Comparison of ENCODE assay signal across 8 cellular contexts in the genomic region with DNA sequence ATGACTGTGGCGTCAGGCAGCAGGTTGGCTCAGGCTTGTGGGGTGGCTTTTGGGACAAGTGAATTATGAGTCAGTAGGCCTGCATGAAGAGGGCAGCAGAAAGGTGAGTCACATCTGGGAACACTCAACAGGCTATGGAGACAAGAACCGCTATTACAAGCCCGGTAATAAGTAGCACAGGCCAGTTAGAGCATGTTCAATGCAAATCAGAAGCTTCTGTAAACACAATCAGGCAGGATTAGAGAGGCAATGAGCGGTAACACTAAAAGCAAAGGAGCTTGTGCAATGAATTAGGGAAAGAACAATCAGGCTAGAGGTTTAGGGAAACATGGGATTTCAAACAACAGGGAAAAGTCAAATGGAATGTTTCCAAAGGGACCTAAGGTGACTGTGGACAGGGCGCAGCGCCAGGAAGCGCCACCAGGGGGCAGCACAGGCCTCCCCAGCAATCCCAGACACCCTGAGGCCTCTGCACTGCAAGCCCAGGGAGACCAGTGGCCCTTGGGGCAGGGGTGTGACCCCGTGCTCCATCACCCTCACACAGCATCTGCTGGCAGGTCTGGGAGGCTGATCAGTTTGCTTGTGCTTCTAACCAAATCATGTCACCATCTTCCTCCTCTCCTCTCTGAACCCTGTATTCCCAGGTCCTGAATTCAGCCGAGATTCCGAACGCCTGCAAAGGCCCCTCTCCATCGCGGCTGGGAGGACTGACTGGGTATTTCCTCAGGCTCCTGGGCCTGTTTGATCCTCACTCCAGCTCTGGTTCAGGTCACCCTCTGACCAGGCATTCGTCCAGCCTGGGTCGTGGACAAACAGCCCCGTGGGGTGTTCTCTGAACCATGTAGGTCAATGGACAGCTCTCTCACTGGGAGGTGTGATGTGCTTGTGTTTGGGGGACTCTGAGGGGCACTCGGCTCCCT. TPM values are rescaled to one million over a fixed set of nuclear protein-coding genes. Genes with fewer than 3 reads are reported as not detected.
DNase-seq lines count a peak whose midpoint lies in the region; ATAC-seq and TF ChIP-seq lines count a peak whose summit lies in the region.

No MANE protein-coding gene starts in this region.

- POLR2A ChIA-PET in CD4-positive, alpha-beta memory T cell (lab: Charles Lee; ENCODE audit: partially characterized antibody), result no interaction called here
- POLR2A ChIA-PET in OCI-LY7 (lab: Charles Lee), result interaction anchor here (1.0 kb wide), 1 partner anchor 130 kb away, joined by 3 read pairs; no protein-coding TSS in a partner anchor

- peaks cover 20% of the 10 kb centered on the region for H3F3A ChIP-seq in neural progenitor cell (ENCODE audit: low read depth)

- H3K27ac ChIP-seq in CD4-positive, alpha-beta memory T cell (ENCODE audit: low read depth, low read length), result no peak overlapping the region
- no peak overlapping the region for H3K27ac ChIP-seq in OCI-LY7 (ENCODE audit: low read depth, low read length, poor library complexity, severe bottlenecking)
- H3K27ac ChIP-seq in neural progenitor cell, result no peak overlapping the region
- H3K27ac ChIP-seq in subcutaneous abdominal adipose tissue (ENCODE audit: low read depth, low read length), result peak overlapping the region; percentile 88

- H3K27me3 Mint-ChIP-seq in CD4-positive, alpha-beta memory T cell, result no peaks in the 10 kb centered on the region
- H3K27me3 Mint-ChIP-seq in neural progenitor cell (ENCODE audit: insufficient read depth, low read depth), result peaks cover 5% of the 10 kb centered on the region

- no peaks in the 10 kb centered on the region for H3K36me3 ChIP-seq in CD4-positive, alpha-beta memory T cell (ENCODE audit: insufficient read depth, low read length)
- H3K36me3 ChIP-seq in OCI-LY7 (ENCODE audit: insufficient read depth, low read length), result no peaks in the 10 kb centered on the region
- H3K36me3 ChIP-seq in neural progenitor cell, result no peaks in the 10 kb centered on the region
- peaks cover 0 to 6% (median 0%) of the 10 kb centered on the region in 5 donors for H3K36me3 ChIP-seq in subcutaneous abdominal adipose tissue (ENCODE audit: control insufficient read depth in 5 of 5, insufficient read depth in 5 of 5, low read length in 5 of 5)

- DNase-seq in CD4-positive, alpha-beta memory T cell, result peak in 4 of 5 donors; percentile 32 to 50 (median 39)
- peak; percentile 90 for DNase-seq in HT-29 (ENCODE audit: low spot score)
- DNase-seq in OCI-LY7 (ENCODE audit: low spot score), result peak; percentile 42
- DNase-seq in activated T-helper 1 cell treated with Interleukin-2 at 50 U/mL for 16 hours (ENCODE audit: low read depth), result peak; percentile 24
- peak; percentile 88 for DNase-seq in fibroblast of mammary gland (ENCODE audit: low read depth)
- peak; percentile 81 for DNase-seq in neural progenitor cell (ENCODE audit: low spot score)

- H3K4me3 ChIP-seq in CD4-positive, alpha-beta memory T cell (ENCODE audit: low read length in 2 of 2), result no peak overlapping the region
- no peak overlapping the region for H3K4me3 ChIP-seq in OCI-LY7 (ENCODE audit: low read depth, low read length, poor library complexity, severe bottlenecking)
- H3K4me3 ChIP-seq in fibroblast of mammary gland (ENCODE audit: control insufficient read depth, low read depth, low read length), result no peak overlapping the region
- H3K4me3 ChIP-seq in neural progenitor cell, result no peak overlapping the region
- no peak overlapping the region for H3K4me3 ChIP-seq in subcutaneous abdominal adipose tissue (ENCODE audit: low read depth in 1 of 5, low read length in 5 of 5)

- H3K9me2 ChIP-seq in OCI-LY7 (ENCODE audit: insufficient read depth, low read length), result no peaks in the 10 kb centered on the region

- H4K20me1 ChIP-seq in OCI-LY7 (ENCODE audit: insufficient read depth, low read length), result no peaks in the 10 kb centered on the region
- peaks cover 20% of the 10 kb centered on the region for H4K20me1 ChIP-seq in neural progenitor cell (ENCODE audit: low read depth)

- no peaks in the 10 kb centered on the region for H3K27me3 ChIP-seq in CD4-positive, alpha-beta memory T cell (ENCODE audit: insufficient read depth, low read length)
- H3K27me3 ChIP-seq in neural progenitor cell (no peaks in the 10 kb centered on the region), subcutaneous abdominal adipose tissue (ENCODE audit: control insufficient read depth in 5 of 5, insufficient read depth in 4 of 5, low read length in 5 of 5) (no peaks in the 10 kb centered on the region)

- H3K4me1 Mint-ChIP-seq in CD4-positive, alpha-beta memory T cell, result peaks cover 0 to 9% (median 2%) of the 10 kb centered on the region in 4 donors
- peaks cover 46% of the 10 kb centered on the region for H3K4me1 Mint-ChIP-seq in neural progenitor cell

- intact Hi-C loops in CD4-positive, alpha-beta memory T cell (cut with micrococcal nuclease), result loop anchor here (5.0 to 10.0 kb wide), 2 partner anchors 274 to 716 kb away; no protein-coding TSS in a partner anchor
- intact Hi-C loops in OCI-LY7 (cut with micrococcal nuclease; ENCODE audit: unreplicated experiment), result no loop called here

- H3K4me2 ChIP-seq in OCI-LY7 (ENCODE audit: low read length) (no peak overlapping the region), neural progenitor cell (no peak overlapping the region)

- H3K79me2 ChIP-seq in OCI-LY7 (ENCODE audit: insufficient read depth, low read depth, low read length) (no peaks in the 10 kb centered on the region), neural progenitor cell (ENCODE audit: low read depth) (no peaks in the 10 kb centered on the region)

- no peaks in the 10 kb centered on the region for H3K9me3 Mint-ChIP-seq in CD4-positive, alpha-beta memory T cell
- no peaks in the 10 kb centered on the region for H3K9me3 Mint-ChIP-seq in neural progenitor cell

- TF ChIP-seq CTCF in OCI-LY7 (conservative IDR thresholded peaks at IDR 0.05; ENCODE audit: low read length) (peak; percentile 90), fibroblast of mammary gland (conservative IDR thresholded peaks at IDR 0.05; ENCODE audit: control insufficient read depth, insufficient read depth, low read depth, low read length) (peak; percentile 97), neural progenitor cell (IDR thresholded peaks at IDR 0.05) (peak; percentile 99)

- CTCF ChIA-PET in CD4-positive, alpha-beta memory T cell (lab: Charles Lee; ENCODE audit: partially characterized antibody), result interaction anchor here (1.1 to 6.9 kb wide), 16 partner anchors 9 to 288 kb away, joined by 3 to 55 read pairs (median 6); no protein-coding TSS in a partner anchor
- CTCF ChIA-PET in OCI-LY7 (lab: Charles Lee; ENCODE audit: unreplicated experiment), result no interaction called here

- no peak overlapping the region for H3K9ac ChIP-seq in neural progenitor cell
- peak overlapping the region in 4 of 5 donors; percentile 48 to 78 (median 56) for H3K9ac ChIP-seq in subcutaneous abdominal adipose tissue (ENCODE audit: low read length in 5 of 5)

- no TSS peak for BruUV-seq in OCI-LY7 (replicated peaks; lab: Mats Ljungman, UMichigan)

- H3K27ac Mint-ChIP-seq in CD4-positive, alpha-beta memory T cell, result no peak overlapping the region
- no peak overlapping the region for H3K27ac Mint-ChIP-seq in neural progenitor cell

- no peak overlapping the region for H2AFZ ChIP-seq in OCI-LY7 (ENCODE audit: low read length)
- no peak overlapping the region for H2AFZ ChIP-seq in neural progenitor cell (replicated peaks)

- H3K4me3 Mint-ChIP-seq in CD4-positive, alpha-beta memory T cell, result no peak overlapping the region
- no peak overlapping the region for H3K4me3 Mint-ChIP-seq in neural progenitor cell

- H3K36me3 Mint-ChIP-seq in CD4-positive, alpha-beta memory T cell, result peaks cover 3 to 4% of the 10 kb centered on the region in 2 donors
- peaks cover 3% of the 10 kb centered on the region for H3K36me3 Mint-ChIP-seq in neural progenitor cell

- ATAC-seq in GM19397 (IDR thresholded peaks at IDR 0.05; ENCODE audit: unreplicated experiment), result peak; percentile 71

- H3K9me3 ChIP-seq in CD4-positive, alpha-beta memory T cell (ENCODE audit: control insufficient read depth in 1 of 2, low read length in 2 of 2), result no peaks in the 10 kb centered on the region
- H3K9me3 ChIP-seq in OCI-LY7 (ENCODE audit: low read length) (no peaks in the 10 kb centered on the region), neural progenitor cell (ENCODE audit: low read depth) (no peaks in the 10 kb centered on the region), subcutaneous abdominal adipose tissue (ENCODE audit: control insufficient read depth in 5 of 5, low read length in 5 of 5) (no peaks in the 10 kb centered on the region)

- H3K4me1 ChIP-seq in CD4-positive, alpha-beta memory T cell (ENCODE audit: insufficient read depth, low read length), result peaks cover 11% of the 10 kb centered on the region
- H3K4me1 ChIP-seq in OCI-LY7 (ENCODE audit: insufficient read depth, low read length, poor library complexity, severe bottlenecking) (no peaks in the 10 kb centered on the region), neural progenitor cell (peaks cover 20% of the 10 kb centered on the region), subcutaneous abdominal adipose tissue (ENCODE audit: control insufficient read depth in 5 of 5, insufficient read depth in 5 of 5, low read length in 5 of 5) (peaks cover 16 to 83% (median 75%) of the 10 kb centered on the region in 5 donors)

RNA-seq across cellular contexts. Expression of a gene that starts 50.0 kb away (rescaled TPM):
- 100 to 1,000 TPM; 145 to 148 TPM for total RNA-seq in CD4-positive, alpha-beta memory T cell
- 100 to 1,000 TPM; 167 to 221 TPM for polyA plus RNA-seq in CD4-positive, alpha-beta memory T cell
- 107 and 117 TPM in 2 replicates for total RNA-seq in HT-29 (2014; rRNA removed; shearing (Covaris generic))
- total RNA-seq in OCI-LY7 (2014; rRNA removed; shearing (Covaris generic)), result 118 and 168 TPM in 2 replicates
- total RNA-seq in OCI-LY7 (2022) (131 and 146 TPM in 2 replicates), neural progenitor cell (ENCODE audit: low replicate concordance) (241 and 320 TPM in 2 replicates)

Comparison
In these comparisons a context has a peak if more than half of its experiments do, and no peak if none do; other contexts are left out.
1. DNase-seq: peak in every context shown above with its lines; median percentile 90 in HT-29; 88 in fibroblast of mammary gland; 81 in neural progenitor cell; 42 in OCI-LY7; 39 in CD4-positive, alpha-beta memory T cell; 24 in activated T-helper 1 cell treated with Interleukin-2 at 50 U/mL for 16 hours.